Comparison of ENCODE assay signal across 31 cellular contexts in genomic region chr15:99099661-99100060, GRCh38. TPM values are rescaled to one million over a fixed set of nuclear protein-coding genes. Genes with fewer than 3 reads are reported as not detected.
DNase-seq lines count a peak whose midpoint lies in the region; ATAC-seq, FAIRE-seq and TF ChIP-seq lines count a peak whose summit lies in the region.
"Had no signal": no experiment of that assay in that cellular context is flagged by ENCODE, and none has a peak within 500 bp of the region (broad histone marks: within the 10 kb centered on the region; RNA-seq: fewer than 3 reads in every experiment).

No MANE protein-coding gene starts in this region.

- BruUV-seq in MCF 10A (replicated peaks; lab: Mats Ljungman, UMichigan) (no TSS peak), mammary epithelial cell (replicated peaks; lab: Mats Ljungman, UMichigan) (no TSS peak)

- POLR2A ChIA-PET in MCF 10A (lab: Yijun Ruan, JAX) = no interaction called here

- ATAC-seq in left lobe of liver (no peak), right cardiac atrium (no peak), HG03139 (IDR thresholded peaks at IDR 0.05; ENCODE audit: unreplicated experiment) (no peak)
- ATAC-seq in stimulated activated effector memory CD8-positive, alpha-beta T cell treated with anti-CD3 and anti-CD28 coated beads, Interleukin-12 subunit alpha, Interleukin-12 subunit beta, amount 100 ng/mL, for 72 hours = no peak
- ATAC-seq: CD8-positive, alpha-beta T cell; heart right ventricle; lower lobe of right lung; mucosa of descending colon had no signal

- no peaks in the 10 kb centered on the region for H3K79me2 ChIP-seq in mammary epithelial cell (ENCODE audit: insufficient read depth, low read length)

- H3K27ac Mint-ChIP-seq in MCF 10A (ENCODE audit: low read depth, unreplicated experiment) (no peak overlapping the region), brain (no peak overlapping the region)
- no peak overlapping the region for H3K27ac Mint-ChIP-seq in stimulated activated effector memory CD8-positive, alpha-beta T cell treated with anti-CD3 and anti-CD28 coated beads, Interleukin-12 subunit alpha, Interleukin-12 subunit beta, amount 100 ng/mL, for 72 hours
- H3K27ac Mint-ChIP-seq: activated naive CD8-positive, alpha-beta T cell treated with anti-CD3 and anti-CD28 coated beads, Interleukin-2, amount 50 U/mL, for 24 hours; CD8-positive, alpha-beta T cell; dendritic cell treated with granulocyte-macrophage colony-stimulating factor and Interleukin-4, amounts not matched to agents 40 ng/mL and 50 ng/mL, for 4 days; IgD-negative memory B cell had no signal

- dilution Hi-C loops in mammary epithelial cell (cut with HindIII; ENCODE audit: low sequenced_read_pairs) = loop anchor here (5.0 kb wide), 1 partner anchor 113 kb away; no protein-coding TSS in a partner anchor

- no peak overlapping the region for H3K4me2 ChIP-seq in mammary epithelial cell (ENCODE audit: insufficient read depth, low read depth, low read length)

- no peaks in the 10 kb centered on the region for H3K9me3 Mint-ChIP-seq in MCF 10A (ENCODE audit: unreplicated experiment)
- H3K9me3 Mint-ChIP-seq in brain = peaks cover 0 to 6% (median 0%) of the 10 kb centered on the region in 5 experiments
- no peaks in the 10 kb centered on the region for H3K9me3 Mint-ChIP-seq in stimulated activated effector memory CD8-positive, alpha-beta T cell treated with anti-CD3 and anti-CD28 coated beads, Interleukin-12 subunit alpha, Interleukin-12 subunit beta, amount 100 ng/mL, for 72 hours
- H3K9me3 Mint-ChIP-seq: activated naive CD8-positive, alpha-beta T cell treated with anti-CD3 and anti-CD28 coated beads, Interleukin-2, amount 50 U/mL, for 24 hours; CD8-positive, alpha-beta T cell; dendritic cell treated with granulocyte-macrophage colony-stimulating factor and Interleukin-4, amounts not matched to agents 40 ng/mL and 50 ng/mL, for 4 days; IgD-negative memory B cell had no signal

- no peak for TF ChIP-seq POLR2A in GM12892 (IDR thresholded peaks at IDR 0.05; ENCODE audit: low read depth, low read length)

- in situ Hi-C loops in mammary epithelial cell (cut with MboI; ENCODE audit: low sequenced_read_pairs in 2 of 2) = loop anchor here (5.0 kb wide), 1 partner anchor 113 kb away; no protein-coding TSS in a partner anchor

- intact Hi-C loops in MCF 10A (cut with micrococcal nuclease) = loop anchor here (1.0 kb wide), 1 partner anchor 114 kb away; no protein-coding TSS in a partner anchor
- intact Hi-C loops in mammary epithelial cell (cut with micrococcal nuclease) = loop anchor here (1.0 to 10.0 kb wide), 2 partner anchors 114 to 635 kb away; partner anchors contain the start of gene LYSMD4
- intact Hi-C loops in right cardiac atrium (cut with DNase I) = loop anchor here in 3 of 4 donors (2.0 to 10.0 kb wide), 3 partner anchors 75 to 113 kb away; no protein-coding TSS in a partner anchor

- H3K4me3 Mint-ChIP-seq in MCF 10A (ENCODE audit: unreplicated experiment) (peak overlapping the region; percentile 39), brain (peak overlapping the region in 3 of 5 experiments; percentile 77 to 79 (median 77))
- H3K4me3 Mint-ChIP-seq in stimulated activated effector memory CD8-positive, alpha-beta T cell treated with anti-CD3 and anti-CD28 coated beads, Interleukin-12 subunit alpha, Interleukin-12 subunit beta, amount 100 ng/mL, for 72 hours = peak overlapping the region; percentile 26
- H3K4me3 Mint-ChIP-seq: activated naive CD8-positive, alpha-beta T cell treated with anti-CD3 and anti-CD28 coated beads, Interleukin-2, amount 50 U/mL, for 24 hours; CD8-positive, alpha-beta T cell; dendritic cell treated with granulocyte-macrophage colony-stimulating factor and Interleukin-4, amounts not matched to agents 40 ng/mL and 50 ng/mL, for 4 days had no signal

- peaks cover 1% of the 10 kb centered on the region for H3K27me3 ChIP-seq in mammary epithelial cell (ENCODE audit: insufficient read depth, low read length)
- no peaks in the 10 kb centered on the region for H3K27me3 ChIP-seq in right cardiac atrium (ENCODE audit: control insufficient read depth, insufficient read depth)
- H3K27me3 ChIP-seq: pancreas, right atrium auricular region, thyroid gland had no signal

- H3K4me1 Mint-ChIP-seq in MCF 10A (ENCODE audit: insufficient read depth, unreplicated experiment) (no peaks in the 10 kb centered on the region), brain (peaks cover 24% of the 10 kb centered on the region)
- no peaks in the 10 kb centered on the region for H3K4me1 Mint-ChIP-seq in stimulated activated effector memory CD8-positive, alpha-beta T cell treated with anti-CD3 and anti-CD28 coated beads, Interleukin-12 subunit alpha, Interleukin-12 subunit beta, amount 100 ng/mL, for 72 hours

- 91% methylated on average over 5 of the region's 7 CpGs for WGBS in mammary epithelial cell (ENCODE audit: low coverage, missing lambda C conversion rate)
- WGBS in right cardiac atrium = 90% methylated on average over 7 of the region's 7 CpGs

- DNase-seq in MCF 10A (ENCODE audit: unreplicated experiment) (no peak), mammary epithelial cell (no peak), left lobe of liver (ENCODE audit: low spot score) (peak; percentile 36), right cardiac atrium (no peak), GM12892 (ENCODE audit: insufficient read length) (no peak)
- DNase-seq in stimulated activated effector memory CD8-positive, alpha-beta T cell treated with anti-CD3 and anti-CD28 coated beads, Interleukin-12 subunit alpha, Interleukin-12 subunit beta, amount 100 ng/mL, for 72 hours (ENCODE audit: low spot score in 2 of 2) = no peak
- DNase-seq: activated CD4-positive, alpha-beta T cell treated with anti-CD3 and anti-CD28 coated beads for 48 hours; activated naive CD8-positive, alpha-beta T cell treated with anti-CD3 and anti-CD28 coated beads, Interleukin-2, amount 50 U/mL, for 24 hours; activated T-cell treated with anti-CD3 and anti-CD28 coated beads, Interleukin-2, amount 50 U/mL, for 48 hours; DMS 273 treated with DMSO at 0.1 percent for 48 hours; EL; foreskin keratinocyte; heart right ventricle; kidney glomerular epithelial cell; lower lobe of right lung; mucosa of descending colon; NCI-H1048; NCI-H1694; NCI-H748 treated with DMSO at 0.1 percent for 48 hours; SHP77 treated with DMSO at 0.1 percent for 48 hours; stimulated activated CD4-positive, alpha-beta T cell treated with anti-CD3 and anti-CD28 coated beads, Interleukin-4, amount 100 ng/mL, for 1 hour; thyroid gland had no signal

- H4K20me1 ChIP-seq in mammary epithelial cell (ENCODE audit: insufficient read depth, low read length) = no peaks in the 10 kb centered on the region

- no peaks in the 10 kb centered on the region for H3K36me3 Mint-ChIP-seq in MCF 10A (ENCODE audit: insufficient read depth, unreplicated experiment)
- no peaks in the 10 kb centered on the region for H3K36me3 Mint-ChIP-seq in brain
- no peaks in the 10 kb centered on the region for H3K36me3 Mint-ChIP-seq in stimulated activated effector memory CD8-positive, alpha-beta T cell treated with anti-CD3 and anti-CD28 coated beads, Interleukin-12 subunit alpha, Interleukin-12 subunit beta, amount 100 ng/mL, for 72 hours
- H3K36me3 Mint-ChIP-seq: CD8-positive, alpha-beta T cell; IgD-negative memory B cell had no signal

- H3K36me3 ChIP-seq in mammary epithelial cell (ENCODE audit: insufficient read depth, low read length) = no peaks in the 10 kb centered on the region
- H3K36me3 ChIP-seq: heart right ventricle, lower lobe of right lung, pancreas, right atrium auricular region, thyroid gland had no signal

- H3K27me3 Mint-ChIP-seq in MCF 10A (ENCODE audit: insufficient read depth, unreplicated experiment) = no peaks in the 10 kb centered on the region
- H3K27me3 Mint-ChIP-seq in brain = peaks cover 22% of the 10 kb centered on the region

- H3K4me1 ChIP-seq in mammary epithelial cell (ENCODE audit: insufficient read depth, low read length) (peaks cover 5% of the 10 kb centered on the region), right cardiac atrium (ENCODE audit: control insufficient read depth, insufficient read depth, low read length) (no peaks in the 10 kb centered on the region)
- H3K4me1 ChIP-seq: foreskin keratinocyte, pancreas had no signal

- H3K27ac ChIP-seq in mammary epithelial cell (ENCODE audit: insufficient read depth, low read depth, low read length) = no peak overlapping the region
- no peak overlapping the region for H3K27ac ChIP-seq in right cardiac atrium (ENCODE audit: low read length)
- H3K27ac ChIP-seq: foreskin keratinocyte, heart right ventricle, lower lobe of right lung, pancreas, right atrium auricular region, thyroid gland had no signal

- H3K9me3 ChIP-seq in mammary epithelial cell (replicated peaks; ENCODE audit: insufficient read depth, low read length) (no peaks in the 10 kb centered on the region), right cardiac atrium (ENCODE audit: control insufficient read depth, low read length) (no peaks in the 10 kb centered on the region)
- H3K9me3 ChIP-seq: heart right ventricle, lower lobe of right lung, mucosa of descending colon, pancreas, right atrium auricular region, thyroid gland had no signal

- CTCF ChIA-PET in MCF 10A (lab: Yijun Ruan, JAX) = interaction anchor here (0.5 to 9.1 kb wide), 13 partner anchors 9 to 658 kb away, joined by 3 to 162 read pairs (median 9); no protein-coding TSS in a partner anchor
- CTCF ChIA-PET in mammary epithelial cell (lab: Charles Lee; ENCODE audit: low non-redundant PET) = no interaction called here

- no peak overlapping the region for H3K9ac ChIP-seq in mammary epithelial cell (ENCODE audit: insufficient read depth, low read length)

- no peak for FAIRE-seq in GM12892 (lab: Jason Lieb, UNC)
- FAIRE-seq: A204.1, pancreas, RCC 7860 had no signal

- H2AFZ ChIP-seq in mammary epithelial cell (ENCODE audit: low read depth, low read length) = no peak overlapping the region

- H3K4me3 ChIP-seq in mammary epithelial cell (replicated peaks in 1 of 3; ENCODE audit: insufficient read depth in 1 of 3, low read depth in 2 of 3, low read length in 3 of 3) = no peak overlapping the region
- no peak overlapping the region for H3K4me3 ChIP-seq in right cardiac atrium (ENCODE audit: low read length)
- H3K4me3 ChIP-seq: mucosa of descending colon, thyroid gland had no signal

- TF ChIP-seq CTCF in MCF 10A (IDR thresholded peaks at IDR 0.05; ENCODE audit: unreplicated experiment) (no peak), mammary epithelial cell (conservative IDR thresholded peaks at IDR 0.05 in 1 of 2, IDR thresholded peaks at IDR 0.05 in 1 of 2; ENCODE audit: extremely low read depth in 1 of 2, insufficient read depth in 1 of 2, low read depth in 1 of 2, low read length in 2 of 2) (no peak), brain (conservative IDR thresholded peaks at IDR 0.05) (no peak)

RNA-seq across cellular contexts. Expression of gene SYNM, which starts 5.2 kb away (rescaled TPM):
- 0.12 TPM in 2 replicates for total RNA-seq in MCF 10A (2022)
- total RNA-seq in mammary epithelial cell = 1 to 10 TPM in 1 of 2 donors, under 1 TPM in 1; 0.82 to 4.3 TPM
- polyA plus RNA-seq in mammary epithelial cell = 0.31 TPM
- 4.4 TPM for polyA minus RNA-seq in mammary epithelial cell
- 20.2 TPM for polyA plus RNA-seq in brain (ENCODE audit: insufficient read depth, low read depth, low replicate concordance)
- total RNA-seq in left lobe of liver = 3.8 TPM
- total RNA-seq in right cardiac atrium = 100 to 1,000 TPM; 184 to 463 (median 218) TPM
- polyA plus RNA-seq in right cardiac atrium = 127 TPM
- polyA plus RNA-seq in GM12892 (2012; ENCODE audit: missing spikeins) = 0.23 TPM
- polyA plus RNA-seq: IgD-negative memory B cell had no signal

Comparison
In these comparisons a context has a peak if more than half of its experiments do, and no peak if none do; other contexts are left out.
1. H3K4me3 Mint-ChIP-seq: peak in every context shown above with its lines; median percentile 77 in brain; 39 in MCF 10A; 26 in stimulated activated effector memory CD8-positive, alpha-beta T cell treated with anti-CD3 and anti-CD28 coated beads, Interleukin-12 subunit alpha, Interleukin-12 subunit beta, amount 100 ng/mL, for 72 hours.
2. RNA of gene SYNM, which starts 5.2 kb away (total RNA-seq): 184 to 463 TPM in right cardiac atrium; 0.82 to 4.3 TPM in mammary epithelial cell, 3.8 TPM in left lobe of liver (single experiment) and 0.12 TPM in MCF 10A; every median in the first group is over 10 times any median in the second.